ENCODE assay signal across 35 cellular contexts in the genomic region with DNA sequence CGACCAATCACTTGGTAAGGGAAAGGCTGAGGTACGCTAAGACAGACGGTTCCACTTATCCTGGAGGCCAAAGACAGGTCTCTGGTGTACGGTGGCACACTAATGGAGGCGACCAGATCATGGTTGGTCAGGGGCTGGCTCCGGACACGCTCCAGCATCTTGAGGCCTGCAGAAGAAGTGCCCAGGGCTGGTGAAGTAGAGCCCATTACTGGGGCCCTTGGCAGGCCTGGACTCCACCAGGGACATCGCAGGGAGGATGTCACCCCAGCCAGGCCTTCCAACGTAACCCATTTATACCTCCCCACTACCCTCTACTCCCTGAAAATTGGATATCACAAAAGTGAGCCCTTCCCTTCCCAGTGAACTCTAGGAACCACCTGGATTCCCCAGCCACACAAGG. TPM values are rescaled to one million over a fixed set of nuclear protein-coding genes. Genes with fewer than 3 reads are reported as not detected.
"Had no signal": no experiment of that assay in that cellular context is flagged by ENCODE, and none has a peak within 500 bp of the region (broad histone marks: within the 10 kb centered on the region; RNA-seq: fewer than 3 reads in every experiment).

No MANE protein-coding gene starts in this region.

- ATAC-seq: naive thymus-derived CD8-positive, alpha-beta T cell; right cardiac atrium; stimulated activated naive B cell treated with anti-CD40 and anti-IgM and Interleukin-4, amounts not matched to agents 10 μg/mL and 1 μg/mL and 100 μg/mL, for 72 hours had no signal

- H3K36me3 ChIP-seq: neural progenitor cell, neutrophil, ovary, prostate gland, right lobe of liver, sigmoid colon, stomach, thoracic aorta, thyroid gland, tibial nerve, upper lobe of left lung, vagina had no signal

- H3K27me3 ChIP-seq: neural progenitor cell, neutrophil, ovary, right lobe of liver, sigmoid colon, stomach, thyroid gland, tibial nerve, upper lobe of left lung, vagina had no signal

- H3K4me3 ChIP-seq: neural progenitor cell, ovary, prostate gland, right lobe of liver, sigmoid colon, stomach, thoracic aorta, thyroid gland, tibial nerve, upper lobe of left lung, vagina had no signal

- H3K9me3 ChIP-seq: neutrophil, ovary, prostate gland, right lobe of liver, sigmoid colon, stomach, thoracic aorta, thyroid gland, tibial nerve, upper lobe of left lung, vagina had no signal

- H3K27ac ChIP-seq: neural progenitor cell, neutrophil, ovary, parathyroid adenoma, prostate gland, right lobe of liver, sigmoid colon, stomach, thoracic aorta, thyroid gland, tibial nerve, upper lobe of left lung, vagina had no signal

- DNase-seq: naive B cell; naive thymus-derived CD8-positive, alpha-beta T cell; nephron progenitor cell; nucleus accumbens; ovary; posterior cingulate gyrus; right cardiac atrium; right lobe of liver; sigmoid colon; small intestine; stimulated activated CD4-positive, alpha-beta T cell treated with anti-CD3 and anti-CD28 coated beads, Interleukin-15, amount 100 ng/mL, for 24 hours; stimulated activated CD4-positive, alpha-beta T cell treated with anti-CD3 and anti-CD28 coated beads, Interleukin-2, amount 100 ng/mL, for 24 hours; stimulated activated CD4-positive, alpha-beta T cell treated with anti-CD3 and anti-CD28 coated beads, Interleukin-2, amount 100 ng/mL, for 48 hours; stimulated activated CD4-positive, alpha-beta T cell treated with anti-CD3 and anti-CD28 coated beads, Interleukin-4, amount 100 ng/mL, for 24 hours; stimulated activated naive B cell treated with anti-CD40 and anti-IgM and Interleukin-4, amounts not matched to agents 10 μg/mL and 1 μg/mL and 100 μg/mL, for 72 hours; stimulated activated naive CD4-positive, alpha-beta T cell treated with Interleukin-2 at 50 U/mL for 16 hours; stomach; thyroid gland; trophoblast cell; upper lobe of left lung had no signal

- H3K27ac Mint-ChIP-seq: naive B cell; naive thymus-derived CD8-positive, alpha-beta T cell; natural killer cell treated with Interleukin-12 subunit alpha and Interleukin-12 subunit beta and Interleukin-15 and Interleukin-18, amount 100 ng/mL, for 72 hours; nephron progenitor cell; stimulated activated naive B cell treated with anti-CD40 and anti-IgM and Interleukin-4, amounts not matched to agents 10 μg/mL and 1 μg/mL and 100 μg/mL, for 72 hours; stimulated activated naive CD8-positive, alpha-beta T cell treated with anti-CD3 and anti-CD28 coated beads, Interleukin-15, Interleukin-2, amounts not matched to agents 100 ng/mL and 50 ng/mL, for 24 hours had no signal

- H3K27me3 Mint-ChIP-seq: stimulated activated naive CD8-positive, alpha-beta T cell treated with anti-CD3 and anti-CD28 coated beads, Interleukin-15, Interleukin-2, amounts not matched to agents 100 ng/mL and 50 ng/mL, for 24 hours had no signal

- H3K9ac ChIP-seq: neural progenitor cell, parathyroid adenoma had no signal

- H3K4me1 Mint-ChIP-seq: naive B cell; naive thymus-derived CD8-positive, alpha-beta T cell; nephron progenitor cell; neural progenitor cell; stimulated activated naive B cell treated with anti-CD40 and anti-IgM and Interleukin-4, amounts not matched to agents 10 μg/mL and 1 μg/mL and 100 μg/mL, for 72 hours had no signal

- H2AFZ ChIP-seq: neural progenitor cell, parathyroid adenoma had no signal

- H3K4me2 ChIP-seq: neural progenitor cell had no signal

- H3K36me3 Mint-ChIP-seq: naive B cell; naive thymus-derived CD8-positive, alpha-beta T cell; natural killer cell treated with Interleukin-12 subunit alpha and Interleukin-12 subunit beta and Interleukin-15 and Interleukin-18, amount 100 ng/mL, for 72 hours; neural progenitor cell had no signal

- H3K4me1 ChIP-seq: neural progenitor cell, parathyroid adenoma, prostate gland, right lobe of liver, sigmoid colon, stomach, thyroid gland, tibial nerve, upper lobe of left lung, vagina had no signal

- H3K9me3 Mint-ChIP-seq: natural killer cell treated with Interleukin-12 subunit alpha and Interleukin-12 subunit beta and Interleukin-15 and Interleukin-18, amount 100 ng/mL, for 72 hours; stimulated activated naive CD8-positive, alpha-beta T cell treated with anti-CD3 and anti-CD28 coated beads, Interleukin-15, Interleukin-2, amounts not matched to agents 100 ng/mL and 50 ng/mL, for 24 hours had no signal

- H3K4me3 Mint-ChIP-seq: naive B cell; naive thymus-derived CD8-positive, alpha-beta T cell; natural killer cell treated with Interleukin-12 subunit alpha and Interleukin-12 subunit beta and Interleukin-15 and Interleukin-18, amount 100 ng/mL, for 72 hours; nephron progenitor cell; neural progenitor cell; stimulated activated naive B cell treated with anti-CD40 and anti-IgM and Interleukin-4, amounts not matched to agents 10 μg/mL and 1 μg/mL and 100 μg/mL, for 72 hours; stimulated activated naive CD8-positive, alpha-beta T cell treated with anti-CD3 and anti-CD28 coated beads, Interleukin-15, Interleukin-2, amounts not matched to agents 100 ng/mL and 50 ng/mL, for 24 hours had no signal

RNA-seq across cellular contexts. Expression of a gene that starts 16.2 kb away (rescaled TPM):
- total RNA-seq: myocyte; naive thymus-derived CD8-positive, alpha-beta T cell; pulmonary artery endothelial cell; renal cortical epithelial cell; right cardiac atrium; right lobe of liver; sigmoid colon; skeletal muscle tissue; stomach; subcutaneous adipose tissue; thoracic aorta; thyroid gland; upper lobe of left lung; ureter; vagina had no signal
- polyA plus RNA-seq: naive thymus-derived CD8-positive, alpha-beta T cell; ovary; right cardiac atrium; sigmoid colon; small intestine had no signal
